Comparison of ENCODE assay signal across 18 cellular contexts in the genomic region with DNA sequence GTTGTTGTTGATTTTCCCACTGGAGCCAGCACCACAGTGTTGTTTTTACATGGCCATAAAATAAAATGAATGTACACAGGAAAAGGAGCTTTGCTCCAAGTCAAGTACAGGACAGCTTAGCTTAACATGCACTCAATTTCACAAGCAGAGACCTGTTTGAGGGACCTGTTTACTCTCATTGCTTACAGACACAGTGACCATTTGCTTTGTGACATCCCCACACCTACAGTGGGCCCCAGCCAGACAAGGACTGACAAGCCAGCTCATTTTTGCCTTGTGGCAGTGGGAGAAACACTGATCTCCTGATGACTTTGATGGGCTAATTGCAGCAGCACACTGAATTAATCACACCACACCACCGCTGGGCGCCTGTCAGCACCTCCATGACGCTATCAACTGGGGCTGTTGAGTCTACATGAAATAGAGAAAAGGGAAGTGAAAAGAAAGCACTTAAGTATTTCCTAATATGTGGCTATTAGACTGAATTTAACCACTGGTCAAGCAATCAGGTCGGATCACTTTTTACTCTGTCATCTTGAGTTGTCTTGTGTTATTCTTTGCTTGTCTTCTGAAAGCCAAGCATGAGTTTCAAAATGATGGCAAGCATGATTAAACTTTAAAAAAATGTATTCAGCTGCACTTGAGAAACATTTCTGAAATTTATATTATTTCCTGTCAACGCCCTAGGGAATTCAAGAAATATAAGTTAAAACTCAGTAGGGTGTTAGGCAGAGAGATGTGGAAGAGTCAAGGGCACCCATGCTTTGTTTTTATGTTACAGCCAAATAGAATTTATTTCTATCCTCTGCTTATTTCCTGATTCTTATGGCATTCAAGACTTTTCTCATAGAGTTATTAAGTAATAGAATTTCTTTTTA.
DNase-seq lines count a peak whose midpoint lies in the region; ATAC-seq, FAIRE-seq and TF ChIP-seq lines count a peak whose summit lies in the region.
"Had no signal": no experiment of that assay in that cellular context is flagged by ENCODE, and none has a peak within 500 bp of the region (broad histone marks: within the 10 kb centered on the region; RNA-seq: fewer than 3 reads in every experiment).

No MANE protein-coding gene starts in this region.

- H3K36me3 Mint-ChIP-seq in chondrocyte (ENCODE audit: low read depth) = peaks cover 1% of the 10 kb centered on the region

- H3K4me3 ChIP-seq in Peyer's patch = no peak overlapping the region
- H3K4me3 ChIP-seq: adrenal gland had no signal

- H3K4me1 Mint-ChIP-seq in chondrocyte (ENCODE audit: low read depth) = peaks cover 45% of the 10 kb centered on the region

- H3K36me3 ChIP-seq in Peyer's patch = no peaks in the 10 kb centered on the region
- H3K36me3 ChIP-seq: adrenal gland had no signal

- DNase-seq in GM12891 (ENCODE audit: insufficient read length, low spot score) (no peak), chondrocyte (ENCODE audit: low spot score) (no peak), Peyer's patch (no peak), SW 1271 (lab: John Stamatoyannopoulos, UW) (no peak), AG08396 (ENCODE audit: low spot score) (no peak)
- DNase-seq in stimulated activated naive CD4-positive, alpha-beta T cell treated with Interleukin-2 at 50 U/mL for 16 hours (lab: John Stamatoyannopoulos, UW) = no peak
- DNase-seq: activated T-cell treated with anti-CD3 and anti-CD28 coated beads for 4 hours; adrenal gland; C1 segment of cervical spinal cord; cortex of kidney; GDM1; NCI-H1105; stimulated activated CD4-positive, alpha-beta T cell treated with anti-CD3 and anti-CD28 coated beads, Interleukin-4, amount 100 ng/mL, for 1 hour had no signal

- no peak for TF ChIP-seq POLR2A in GM12891 (IDR thresholded peaks at IDR 0.05; ENCODE audit: low read depth, low read length)
- TF ChIP-seq POLR2A in Peyer's patch (IDR thresholded peaks at IDR 0.05) = no peak

- H3K4me3 Mint-ChIP-seq in chondrocyte (ENCODE audit: unreplicated experiment) = no peak overlapping the region
- H3K4me3 Mint-ChIP-seq: stimulated activated naive CD8-positive, alpha-beta T cell treated with anti-CD3 and anti-CD28 coated beads, Interleukin-15, Interleukin-2, amounts not matched to agents 100 ng/mL and 50 ng/mL, for 24 hours; WTC11 had no signal

- H3K4me1 ChIP-seq in Peyer's patch = no peaks in the 10 kb centered on the region
- H3K4me1 ChIP-seq: adrenal gland had no signal

- H3K27ac Mint-ChIP-seq in chondrocyte (ENCODE audit: unreplicated experiment) = peak overlapping the region; percentile 78
- H3K27ac Mint-ChIP-seq: stimulated activated naive CD8-positive, alpha-beta T cell treated with anti-CD3 and anti-CD28 coated beads, Interleukin-15, Interleukin-2, amounts not matched to agents 100 ng/mL and 50 ng/mL, for 24 hours; WTC11 had no signal

- ATAC-seq in GM19395 (IDR thresholded peaks at IDR 0.05; ENCODE audit: unreplicated experiment) (peak; percentile 80), HG03432 (IDR thresholded peaks at IDR 0.05; ENCODE audit: unreplicated experiment) (peak; percentile 84)
- ATAC-seq: SK-N-SH treated with all-trans-retinoic acid at 6 μM for 48 hours, WTC11 had no signal

- H3K27me3 ChIP-seq in Peyer's patch = no peaks in the 10 kb centered on the region
- H3K27me3 ChIP-seq: adrenal gland had no signal

- no peak for TF ChIP-seq CTCF in chondrocyte (IDR thresholded peaks at IDR 0.05)
- no peak for TF ChIP-seq CTCF in Peyer's patch (IDR thresholded peaks at IDR 0.05)

- FAIRE-seq in GM12891 (lab: Jason Lieb, UNC) = no peak

- H3K9me3 Mint-ChIP-seq in chondrocyte (ENCODE audit: low read depth) = peaks cover 8% of the 10 kb centered on the region

- H3K27ac ChIP-seq in Peyer's patch = no peak overlapping the region
- H3K27ac ChIP-seq: adrenal gland had no signal

- H3K9me3 ChIP-seq in Peyer's patch = no peaks in the 10 kb centered on the region
- H3K9me3 ChIP-seq: adrenal gland had no signal

- H3K27me3 Mint-ChIP-seq in chondrocyte (ENCODE audit: low read depth) = no peaks in the 10 kb centered on the region
- H3K27me3 Mint-ChIP-seq: stimulated activated naive CD8-positive, alpha-beta T cell treated with anti-CD3 and anti-CD28 coated beads, Interleukin-15, Interleukin-2, amounts not matched to agents 100 ng/mL and 50 ng/mL, for 24 hours had no signal

TF ChIP-seq in GM12891, 5 proteins besides CTCF, POLR2A, EP300 and RAD21:
- peak; percentile 83 for TF ChIP-seq SPI1 (IDR thresholded peaks at IDR 0.05; ENCODE audit: low read depth, low read length)
- no peak for TF ChIP-seq POLR2AphosphoS5 (IDR thresholded peaks at IDR 0.05; ENCODE audit: low read depth, low read length)
TF ChIP-seq in GM12891: peak in this region for 1.
